ENCODE assay signal across 21 cellular contexts in genomic region chr18:44880170-44880569, GRCh38.
DNase-seq lines count a peak whose midpoint lies in the region; ATAC-seq and TF ChIP-seq lines count a peak whose summit lies in the region.
"Had no signal": no experiment of that assay in that cellular context is flagged by ENCODE, and none has a peak within 500 bp of the region (broad histone marks: within the 10 kb centered on the region; RNA-seq: fewer than 3 reads in every experiment).

No MANE protein-coding gene starts in this region.

- no peak overlapping the region for H3K9ac ChIP-seq in neural cell (ENCODE audit: low read length)

- H3K36me3 ChIP-seq in neural cell (ENCODE audit: insufficient read depth, low read length) (no peaks in the 10 kb centered on the region), transverse colon (no peaks in the 10 kb centered on the region), testis (ENCODE audit: low read depth, missing control alignments) (no peaks in the 10 kb centered on the region)
- H3K36me3 ChIP-seq: BE2C, SJCRH30 had no signal

- TF ChIP-seq POLR2A in transverse colon (IDR thresholded peaks at IDR 0.05) (no peak), testis (IDR thresholded peaks at IDR 0.05) (no peak)

- H3K4me2 ChIP-seq in neural cell (ENCODE audit: low read length), result no peak overlapping the region
- H3K4me2 ChIP-seq: PC-9 had no signal

- H3K27ac ChIP-seq in neural cell (ENCODE audit: low read length) (peak overlapping the region; percentile 4), temporal lobe (ENCODE audit: low read depth, low read length) (peak overlapping the region; percentile 23), transverse colon (no peak overlapping the region), testis (no peak overlapping the region)
- H3K27ac ChIP-seq: PC-9, SJCRH30 had no signal

- in situ Hi-C loops in transverse colon (cut with MboI; ENCODE audit: low pct_ligation_motif_present in 1 of 4, low pct_unique_long_range_greater_than_20kb in 1 of 4, low sequenced_read_pairs in 3 of 4), result loop anchor here in 2 of 4 donors (25.0 kb wide), 2 partner anchors 193 to 768 kb away; partner anchors contain the start of gene SETBP1 (in 1 of the 2)

- H3K4me1 ChIP-seq in transverse colon (peaks cover 0 to 7% (median 0%) of the 10 kb centered on the region in 4 donors), testis (no peaks in the 10 kb centered on the region)
- H3K4me1 ChIP-seq: BE2C, Caco-2, SJCRH30 had no signal

- intact Hi-C loops in transverse colon (cut with DNase I; ENCODE audit: low total_unique reads) (no loop called here), testis (cut with DNase I; ENCODE audit: low total_unique reads) (no loop called here)

- ATAC-seq in HG02852 (IDR thresholded peaks at IDR 0.05; ENCODE audit: unreplicated experiment), result no peak
- ATAC-seq: HepG2 had no signal

- H3K79me2 ChIP-seq in neural cell (replicated peaks; ENCODE audit: insufficient read depth, low read length), result no peaks in the 10 kb centered on the region

- no peaks in the 10 kb centered on the region for H3K9me3 ChIP-seq in neural cell (ENCODE audit: low read length)
- H3K9me3 ChIP-seq in transverse colon, result no peaks in the 10 kb centered on the region
- no peaks in the 10 kb centered on the region for H3K9me3 ChIP-seq in testis
- H3K9me3 ChIP-seq: BE2C, Caco-2, SJCRH30 had no signal

- TF ChIP-seq CTCF in fibroblast of pulmonary artery (IDR thresholded peaks at IDR 0.05; ENCODE audit: low read length, missing control alignments) (no peak), neural cell (IDR thresholded peaks at IDR 0.05; ENCODE audit: poor library complexity, severe bottlenecking) (no peak), transverse colon (IDR thresholded peaks at IDR 0.05) (no peak), testis (IDR thresholded peaks at IDR 0.05) (no peak)

- no peaks in the 10 kb centered on the region for H4K20me1 ChIP-seq in neural cell (ENCODE audit: insufficient read depth)

- DNase-seq in NCI-H2081 (lab: John Stamatoyannopoulos, UW) (peak; percentile 24 to 44), NCI-H2081 treated with DMSO at 0.1 percent for 48 hours (lab: John Stamatoyannopoulos, UW) (no peak), fibroblast of pulmonary artery (ENCODE audit: low read depth) (peak; percentile 11), transverse colon (no peak), testis (no peak)
- DNase-seq: 8988T; BE2C; Caco-2; CD4-positive, CD25-positive, alpha-beta regulatory T cell; GDM1; H9; KG1; NCI-H1436; NCI-H2029; NCI-H774; PC-9; SJCRH30 had no signal

- no peak overlapping the region for H2AFZ ChIP-seq in neural cell (ENCODE audit: low read depth, low read length)
- H2AFZ ChIP-seq: PC-9 had no signal

- no peak for TF ChIP-seq RAD21 in neural cell (conservative IDR thresholded peaks at IDR 0.05)

- WGBS in transverse colon (ENCODE audit: low coverage in 1 of 2), 2 donors, result 87 to 94% methylated on average over 5 of the region's 5 CpGs
- WGBS in testis, 2 donors, result 83 to 86% methylated on average over 5 of the region's 5 CpGs

- TF ChIP-seq EP300 in neural cell (conservative IDR thresholded peaks at IDR 0.05; ENCODE audit: poor library complexity, severe bottlenecking) (no peak), transverse colon (IDR thresholded peaks at IDR 0.05; ENCODE audit: low read depth) (no peak)

- no peaks in the 10 kb centered on the region for H3K9me2 ChIP-seq in neural cell (ENCODE audit: insufficient read depth, low read length)

- H3K27me3 ChIP-seq in neural cell (ENCODE audit: insufficient read depth, low read depth, low read length), result no peaks in the 10 kb centered on the region
- no peaks in the 10 kb centered on the region for H3K27me3 ChIP-seq in transverse colon
- no peaks in the 10 kb centered on the region for H3K27me3 ChIP-seq in testis
- H3K27me3 ChIP-seq: BE2C, SJCRH30 had no signal

- H3F3A ChIP-seq in neural cell (ENCODE audit: insufficient read depth, low read length, poor library complexity, severe bottlenecking), result peaks cover 10% of the 10 kb centered on the region

- no peak overlapping the region for H3K4me3 ChIP-seq in fibroblast of pulmonary artery (replicated peaks; ENCODE audit: low read depth, low read length)
- no peak overlapping the region for H3K4me3 ChIP-seq in neural cell (ENCODE audit: low read length)
- H3K4me3 ChIP-seq in transverse colon, result no peak overlapping the region
- no peak overlapping the region for H3K4me3 ChIP-seq in testis
- H3K4me3 ChIP-seq: PC-9, SJCRH30 had no signal

TF ChIP-seq in neural cell, 6 proteins besides CTCF, POLR2A, EP300 and RAD21:
- no peak for TF ChIP-seq TAF1 (IDR thresholded peaks at IDR 0.05; ENCODE audit: low read depth)
- no peak for TF ChIP-seq SMC3 (conservative IDR thresholded peaks at IDR 0.05; ENCODE audit: poor library complexity)
- no peak for TF ChIP-seq REST (IDR thresholded peaks at IDR 0.05; ENCODE audit: borderline replicate concordance)

Comparison
In these comparisons a context has a peak if more than half of its experiments do, and no peak if none do; other contexts are left out.
1. DNase-seq: peak in NCI-H2081 (2 of 2) and fibroblast of pulmonary artery (single experiment); none in NCI-H2081 treated with DMSO at 0.1 percent for 48 hours (single experiment), transverse colon (single experiment) and testis (single experiment).
2. H3K27ac ChIP-seq: peak in neural cell (single experiment) and temporal lobe (single experiment); none in transverse colon (0 of 4) and testis (0 of 2).